Comparison of ENCODE assay signal across 11 cellular contexts in the genomic region with DNA sequence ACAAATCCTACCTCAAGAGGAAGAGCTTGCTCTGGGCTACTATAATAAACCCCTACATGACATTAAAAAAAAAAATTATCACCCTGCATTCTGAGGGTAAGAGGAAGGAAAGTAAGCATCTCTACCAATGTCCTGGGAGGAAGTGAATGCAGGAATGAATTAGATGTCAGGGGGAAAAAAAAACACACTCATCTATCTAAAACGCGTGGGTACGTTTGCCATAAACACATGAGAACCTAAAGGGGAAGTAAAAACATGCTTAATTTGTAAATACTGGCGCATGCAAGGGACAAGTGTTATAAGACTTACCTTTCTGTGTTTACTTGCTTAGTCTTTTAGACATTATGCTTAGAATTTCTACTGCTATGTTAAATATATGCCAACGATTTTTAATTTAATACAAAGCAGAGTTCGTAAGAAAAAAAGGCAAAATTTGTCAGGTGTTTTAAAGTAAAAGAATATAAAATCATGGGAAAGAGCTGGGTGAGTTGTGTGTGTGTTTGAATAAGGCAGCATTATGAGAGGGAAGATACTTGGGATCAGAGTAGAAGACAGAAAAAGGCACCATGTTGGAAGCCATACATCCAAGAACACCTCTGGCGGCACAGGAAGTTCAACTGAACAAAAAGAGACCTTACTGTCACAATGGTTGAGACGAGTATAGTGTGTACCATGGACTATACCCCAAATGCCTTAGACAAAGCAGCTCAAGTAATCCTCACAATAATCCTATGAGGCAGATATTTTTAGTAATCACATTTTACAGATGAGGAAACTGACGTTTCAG. TPM values are rescaled to one million over a fixed set of nuclear protein-coding genes. Genes with fewer than 3 reads are reported as not detected.
DNase-seq lines count a peak whose midpoint lies in the region; ATAC-seq and TF ChIP-seq lines count a peak whose summit lies in the region.
"Had no signal": no experiment of that assay in that cellular context is flagged by ENCODE, and none has a peak within 500 bp of the region (broad histone marks: within the 10 kb centered on the region; RNA-seq: fewer than 3 reads in every experiment).

No MANE protein-coding gene starts in this region.

- H3K9me2 ChIP-seq in DOHH2 (replicated peaks; ENCODE audit: control insufficient read depth, low read length): no peaks in the 10 kb centered on the region

- TF ChIP-seq CTCF in DOHH2 (IDR thresholded peaks at IDR 0.05; ENCODE audit: low read depth, low read length, poor library complexity, severe bottlenecking): no peak

- no peaks in the 10 kb centered on the region for H4K20me1 ChIP-seq in DOHH2 (ENCODE audit: control insufficient read depth, insufficient read depth, low read depth, low read length)

- peak overlapping the region; percentile 90 for H3K4me3 Mint-ChIP-seq in activated T-helper 2 cell treated with anti-CD3 and anti-CD28 coated beads, Interferon-gamma antibody, Interleukin-2, Interleukin-4, amounts not matched to agents 10 μg/mL and 5 μg/mL and 100 μg/mL, durations not matched to agents 14 hours and 24 hours and 36 hours (ENCODE audit: low read depth)
- H3K4me3 Mint-ChIP-seq in natural killer cell treated with Interleukin-12 subunit alpha and Interleukin-12 subunit beta and Interleukin-15 and Interleukin-18, amount 100 ng/mL, for 72 hours: peak overlapping the region; percentile 95
- H3K4me3 Mint-ChIP-seq: dendritic cell treated with granulocyte-macrophage colony-stimulating factor and Interleukin-4, amounts not matched to agents 40 ng/mL and 50 ng/mL, for 4 days had no signal

- peaks cover 57% of the 10 kb centered on the region for H3K79me2 ChIP-seq in DOHH2 (ENCODE audit: control insufficient read depth, low read length)

- H3K27ac Mint-ChIP-seq in activated T-helper 2 cell treated with anti-CD3 and anti-CD28 coated beads, Interferon-gamma antibody, Interleukin-2, Interleukin-4, amounts not matched to agents 10 μg/mL and 5 μg/mL and 100 μg/mL, durations not matched to agents 14 hours and 24 hours and 36 hours: peak overlapping the region; percentile 89
- peak overlapping the region in 1 of 2 donors; percentile 90 for H3K27ac Mint-ChIP-seq in natural killer cell treated with Interleukin-12 subunit alpha and Interleukin-12 subunit beta and Interleukin-15 and Interleukin-18, amount 100 ng/mL, for 72 hours
- H3K27ac Mint-ChIP-seq: dendritic cell treated with granulocyte-macrophage colony-stimulating factor and Interleukin-4, amounts not matched to agents 40 ng/mL and 50 ng/mL, for 4 days had no signal

- H3K9me3 ChIP-seq in DOHH2 (ENCODE audit: control insufficient read depth, insufficient read depth, low read length): no peaks in the 10 kb centered on the region
- no peaks in the 10 kb centered on the region for H3K9me3 ChIP-seq in HUES64 (ENCODE audit: insufficient read depth, low read depth, low read length)
- H3K9me3 ChIP-seq: stomach had no signal

- H3K36me3 Mint-ChIP-seq in activated T-helper 2 cell treated with anti-CD3 and anti-CD28 coated beads, Interferon-gamma antibody, Interleukin-2, Interleukin-4, amounts not matched to agents 10 μg/mL and 5 μg/mL and 100 μg/mL, durations not matched to agents 14 hours and 24 hours and 36 hours (ENCODE audit: low read depth): peaks cover 30% of the 10 kb centered on the region
- H3K36me3 Mint-ChIP-seq in natural killer cell treated with Interleukin-12 subunit alpha and Interleukin-12 subunit beta and Interleukin-15 and Interleukin-18, amount 100 ng/mL, for 72 hours: no peaks in the 10 kb centered on the region

- peaks cover 48% of the 10 kb centered on the region for H3K36me3 ChIP-seq in DOHH2 (ENCODE audit: control insufficient read depth, low read length)
- no peaks in the 10 kb centered on the region for H3K36me3 ChIP-seq in HUES64 (ENCODE audit: insufficient read depth, low read length)
- H3K36me3 ChIP-seq: stomach had no signal

- DNase-seq in activated T-helper 2 cell treated with anti-CD3 and anti-CD28 coated beads, Interferon-gamma antibody, Interleukin-2, Interleukin-4, amounts not matched to agents 10 μg/mL and 5 μg/mL and 100 μg/mL, durations not matched to agents 14 hours and 24 hours and 36 hours (ENCODE audit: low spot score): no peak
- DNase-seq in natural killer cell treated with Interleukin-12 subunit alpha and Interleukin-12 subunit beta and Interleukin-15 and Interleukin-18, amount 100 ng/mL, for 72 hours (ENCODE audit: low spot score): no peak
- DNase-seq in AG08396 (ENCODE audit: low spot score): no peak
- DNase-seq in AG20443 (ENCODE audit: low spot score): no peak
- no peak for DNase-seq in NCI-H226
- DNase-seq in NCI-H446 treated with DMSO at 0.1 percent for 48 hours (lab: John Stamatoyannopoulos, UW): no peak
- DNase-seq: stomach had no signal

- peaks cover 9% of the 10 kb centered on the region for H3K9me3 Mint-ChIP-seq in activated T-helper 2 cell treated with anti-CD3 and anti-CD28 coated beads, Interferon-gamma antibody, Interleukin-2, Interleukin-4, amounts not matched to agents 10 μg/mL and 5 μg/mL and 100 μg/mL, durations not matched to agents 14 hours and 24 hours and 36 hours
- no peaks in the 10 kb centered on the region for H3K9me3 Mint-ChIP-seq in natural killer cell treated with Interleukin-12 subunit alpha and Interleukin-12 subunit beta and Interleukin-15 and Interleukin-18, amount 100 ng/mL, for 72 hours
- H3K9me3 Mint-ChIP-seq: dendritic cell treated with granulocyte-macrophage colony-stimulating factor and Interleukin-4, amounts not matched to agents 40 ng/mL and 50 ng/mL, for 4 days had no signal

- H3K27ac ChIP-seq in DOHH2 (ENCODE audit: low read depth, low read length) (peak overlapping the region; percentile 99), HUES64 (ENCODE audit: low read depth, low read length) (no peak overlapping the region)

- H3K4me1 ChIP-seq in DOHH2 (ENCODE audit: control insufficient read depth, low read length) (peaks cover 58% of the 10 kb centered on the region), HUES64 (ENCODE audit: insufficient read depth, low read length) (peaks cover 14% of the 10 kb centered on the region; the same call in 1 of the 2 replicates)

- H3K4me1 Mint-ChIP-seq in activated T-helper 2 cell treated with anti-CD3 and anti-CD28 coated beads, Interferon-gamma antibody, Interleukin-2, Interleukin-4, amounts not matched to agents 10 μg/mL and 5 μg/mL and 100 μg/mL, durations not matched to agents 14 hours and 24 hours and 36 hours (ENCODE audit: low read depth): peaks cover 42% of the 10 kb centered on the region
- peaks cover 26 to 31% of the 10 kb centered on the region in 2 donors for H3K4me1 Mint-ChIP-seq in natural killer cell treated with Interleukin-12 subunit alpha and Interleukin-12 subunit beta and Interleukin-15 and Interleukin-18, amount 100 ng/mL, for 72 hours (ENCODE audit: low read depth in 2 of 2)

- H3K4me2 ChIP-seq in DOHH2 (ENCODE audit: low read length): peak overlapping the region; percentile 80

- no peaks in the 10 kb centered on the region for H3K27me3 ChIP-seq in DOHH2 (ENCODE audit: control insufficient read depth, low read length)
- peaks cover 10% of the 10 kb centered on the region; the same call in 1 of the 2 replicates for H3K27me3 ChIP-seq in HUES64 (ENCODE audit: insufficient read depth, low read length)
- H3K27me3 ChIP-seq: stomach had no signal

- H3K9ac ChIP-seq in HUES64 (ENCODE audit: low read depth, low read length): no peak overlapping the region

- H3K4me3 ChIP-seq in DOHH2 (ENCODE audit: low read length) (peak overlapping the region; percentile 99), HUES64 (ENCODE audit: low read length) (peak overlapping the region; percentile 83; the same call in 1 of the 2 replicates)

- H3F3A ChIP-seq in DOHH2 (ENCODE audit: control insufficient read depth, insufficient read depth): peaks cover 36% of the 10 kb centered on the region

- ATAC-seq in natural killer cell treated with Interleukin-12 subunit alpha and Interleukin-12 subunit beta and Interleukin-15 and Interleukin-18, amount 100 ng/mL, for 72 hours: no peak

- intact Hi-C loops in activated T-helper 2 cell treated with anti-CD3 and anti-CD28 coated beads, Interferon-gamma antibody, Interleukin-2, Interleukin-4, amounts not matched to agents 10 μg/mL and 5 μg/mL and 100 μg/mL, durations not matched to agents 14 hours and 24 hours and 36 hours (cut with micrococcal nuclease): loop anchor here (5.0 kb wide), 1 partner anchor 73 kb away; no protein-coding TSS in a partner anchor

- WGBS in HUES64: 96% methylated on average over 8 of the region's 9 CpGs

- peaks cover 2% of the 10 kb centered on the region for H3K27me3 Mint-ChIP-seq in activated T-helper 2 cell treated with anti-CD3 and anti-CD28 coated beads, Interferon-gamma antibody, Interleukin-2, Interleukin-4, amounts not matched to agents 10 μg/mL and 5 μg/mL and 100 μg/mL, durations not matched to agents 14 hours and 24 hours and 36 hours (ENCODE audit: low read depth)
- peaks cover 0 to 2% of the 10 kb centered on the region in 2 donors for H3K27me3 Mint-ChIP-seq in natural killer cell treated with Interleukin-12 subunit alpha and Interleukin-12 subunit beta and Interleukin-15 and Interleukin-18, amount 100 ng/mL, for 72 hours
- H3K27me3 Mint-ChIP-seq: dendritic cell treated with granulocyte-macrophage colony-stimulating factor and Interleukin-4, amounts not matched to agents 40 ng/mL and 50 ng/mL, for 4 days had no signal

RNA-seq across cellular contexts. Expression of a gene that starts 1.5 kb away (rescaled TPM):
- 6.3 TPM for polyA plus RNA-seq in HUES64 (2013, experiment 1 of 2)
- 8.5 TPM for polyA plus RNA-seq in HUES64 (2013, experiment 2 of 2)
- 28.0 and 29.0 TPM in 2 replicates for total RNA-seq in activated T-helper 2 cell treated with anti-CD3 and anti-CD28 coated beads, Interferon-gamma antibody, Interleukin-2, Interleukin-4, amounts not matched to agents 10 μg/mL and 5 μg/mL and 100 μg/mL, durations not matched to agents 14 hours and 24 hours and 36 hours
- total RNA-seq in natural killer cell treated with Interleukin-12 subunit alpha and Interleukin-12 subunit beta and Interleukin-15 and Interleukin-18, amount 100 ng/mL, for 72 hours: 10 to 100 TPM; 23.3 to 25.0 TPM

RNA-seq across cellular contexts. Expression of a gene that starts 1.8 kb away (rescaled TPM):
- polyA plus RNA-seq in HUES64 (2013, experiment 1 of 2): 1.3 TPM
- 0.51 TPM for polyA plus RNA-seq in HUES64 (2013, experiment 2 of 2)
- 0.41 and 0.57 TPM in 2 replicates for total RNA-seq in activated T-helper 2 cell treated with anti-CD3 and anti-CD28 coated beads, Interferon-gamma antibody, Interleukin-2, Interleukin-4, amounts not matched to agents 10 μg/mL and 5 μg/mL and 100 μg/mL, durations not matched to agents 14 hours and 24 hours and 36 hours
- total RNA-seq in natural killer cell treated with Interleukin-12 subunit alpha and Interleukin-12 subunit beta and Interleukin-15 and Interleukin-18, amount 100 ng/mL, for 72 hours: under 1 TPM; 0.43 to 0.50 TPM

RNA-seq across cellular contexts. Expression of a gene that starts 48.0 kb away (rescaled TPM):
- not detected for polyA plus RNA-seq in HUES64 (2013, experiment 1 of 2)
- polyA plus RNA-seq in HUES64 (2013, experiment 2 of 2): not detected
- 0.23 and 0.25 TPM in 2 replicates for total RNA-seq in activated T-helper 2 cell treated with anti-CD3 and anti-CD28 coated beads, Interferon-gamma antibody, Interleukin-2, Interleukin-4, amounts not matched to agents 10 μg/mL and 5 μg/mL and 100 μg/mL, durations not matched to agents 14 hours and 24 hours and 36 hours
- total RNA-seq in natural killer cell treated with Interleukin-12 subunit alpha and Interleukin-12 subunit beta and Interleukin-15 and Interleukin-18, amount 100 ng/mL, for 72 hours: 1 to 10 TPM in 1 of 2 donors, under 1 TPM in 1; 0.45 to 1.3 TPM
- total RNA-seq: HT-29 had no signal

RNA-seq across cellular contexts. Expression of a gene that starts 54.5 kb away (rescaled TPM):
- polyA plus RNA-seq in HUES64 (2013, experiment 1 of 2): 30.8 TPM
- polyA plus RNA-seq in HUES64 (2013, experiment 2 of 2): 33.0 TPM
- total RNA-seq in activated T-helper 2 cell treated with anti-CD3 and anti-CD28 coated beads, Interferon-gamma antibody, Interleukin-2, Interleukin-4, amounts not matched to agents 10 μg/mL and 5 μg/mL and 100 μg/mL, durations not matched to agents 14 hours and 24 hours and 36 hours: 11.7 and 12.6 TPM in 2 replicates
- total RNA-seq in natural killer cell treated with Interleukin-12 subunit alpha and Interleukin-12 subunit beta and Interleukin-15 and Interleukin-18, amount 100 ng/mL, for 72 hours: 10 to 100 TPM in 1 of 2 donors, 1 to 10 TPM in 1; 6.5 to 11.6 TPM

RNA-seq across cellular contexts. Expression of a gene that starts 54.7 kb away (rescaled TPM):
- 18.3 TPM for polyA plus RNA-seq in HUES64 (2013, experiment 1 of 2)
- polyA plus RNA-seq in HUES64 (2013, experiment 2 of 2): 20.2 TPM
- 23.4 and 27.7 TPM in 2 replicates for total RNA-seq in activated T-helper 2 cell treated with anti-CD3 and anti-CD28 coated beads, Interferon-gamma antibody, Interleukin-2, Interleukin-4, amounts not matched to agents 10 μg/mL and 5 μg/mL and 100 μg/mL, durations not matched to agents 14 hours and 24 hours and 36 hours
- 10 to 100 TPM; 16.1 to 33.1 TPM for total RNA-seq in natural killer cell treated with Interleukin-12 subunit alpha and Interleukin-12 subunit beta and Interleukin-15 and Interleukin-18, amount 100 ng/mL, for 72 hours
